Comparison of ENCODE assay signal across 12 cellular contexts in genomic region chr3:55329849-55330248, GRCh38.
A peak's percentile ranks its signal among the peaks of the same experiment; 100 is the strongest.
DNase-seq lines count a peak whose midpoint lies in the region; ATAC-seq and TF ChIP-seq lines count a peak whose summit lies in the region.
"Had no signal": no experiment of that assay in that cellular context is flagged by ENCODE, and none has a peak within 500 bp of the region (broad histone marks: within the 10 kb centered on the region; RNA-seq: fewer than 3 reads in every experiment).

No MANE protein-coding gene starts in this region.

- H3K27me3 ChIP-seq in mammary epithelial cell (ENCODE audit: insufficient read depth, low read length) (no peaks in the 10 kb centered on the region), lower lobe of right lung (ENCODE audit: low read depth) (no peaks in the 10 kb centered on the region), tibial artery (no peaks in the 10 kb centered on the region)

- no peaks in the 10 kb centered on the region for H4K20me1 ChIP-seq in mammary epithelial cell (ENCODE audit: insufficient read depth, low read length)

- DNase-seq in AG04449 (ENCODE audit: low read depth, low spot score) (peak; percentile 94), HT1080 (ENCODE audit: low read depth) (peak; percentile 91), mammary epithelial cell (peak; percentile 68), lower lobe of right lung (no peak), left colon (no peak), activated T-cell treated with anti-CD3 and anti-CD28 coated beads for 4 hours (no peak), tibial artery (no peak)
- DNase-seq: activated CD4-positive, alpha-beta T cell treated with anti-CD3 and anti-CD28 coated beads for 48 hours; activated gamma-delta T cell; dorsolateral prefrontal cortex; stimulated activated naive CD8-positive, alpha-beta T cell treated with anti-CD3 and anti-CD28 coated beads, Interleukin-15, Interleukin-2, amounts not matched to agents 100 U/mL and 50 U/mL, for 24 hours had no signal

- 81% methylated on average over 1 of the region's 1 CpG for WGBS in mammary epithelial cell (ENCODE audit: low coverage, missing lambda C conversion rate)

- POLR2A ChIA-PET in AG04449 (lab: Yijun Ruan, JAX) = interaction anchor here (0.7 to 2.8 kb wide), 15 partner anchors 10 to 169 kb away, joined by 3 to 25 read pairs (median 7); no protein-coding TSS in a partner anchor

- dilution Hi-C loops in mammary epithelial cell (cut with HindIII; ENCODE audit: low sequenced_read_pairs) = no loop called here

- CTCF ChIA-PET in AG04449 (lab: Yijun Ruan, JAX) (no interaction called here), mammary epithelial cell (lab: Charles Lee; ENCODE audit: low non-redundant PET) (no interaction called here)

- H3K4me2 ChIP-seq in mammary epithelial cell (ENCODE audit: insufficient read depth, low read depth, low read length) = no peak overlapping the region

- no peaks in the 10 kb centered on the region for H3K4me1 ChIP-seq in mammary epithelial cell (ENCODE audit: insufficient read depth, low read length)
- H3K4me1 ChIP-seq in lower lobe of right lung = no peaks in the 10 kb centered on the region
- H3K4me1 ChIP-seq in tibial artery = no peaks in the 10 kb centered on the region

- no peak overlapping the region for H3K4me3 ChIP-seq in AG04449 (ENCODE audit: low read depth, low read length)
- H3K4me3 ChIP-seq in mammary epithelial cell (replicated peaks in 1 of 3; ENCODE audit: insufficient read depth in 1 of 3, low read depth in 2 of 3, low read length in 3 of 3) = no peak overlapping the region
- no peak overlapping the region for H3K4me3 ChIP-seq in lower lobe of right lung
- H3K4me3 ChIP-seq in tibial artery = no peak overlapping the region
- H3K4me3 ChIP-seq: dorsolateral prefrontal cortex had no signal

- H2AFZ ChIP-seq in mammary epithelial cell (ENCODE audit: low read depth, low read length) = no peak overlapping the region

- no peak overlapping the region for H3K9ac ChIP-seq in mammary epithelial cell (ENCODE audit: insufficient read depth, low read length)

- TF ChIP-seq CTCF in AG04449 (IDR thresholded peaks at IDR 0.05; ENCODE audit: insufficient read depth, low read length, missing control alignments) (no peak), mammary epithelial cell (conservative IDR thresholded peaks at IDR 0.05 in 1 of 2, IDR thresholded peaks at IDR 0.05 in 1 of 2; ENCODE audit: extremely low read depth in 1 of 2, insufficient read depth in 1 of 2, low read depth in 1 of 2, low read length in 2 of 2) (no peak), lower lobe of right lung (IDR thresholded peaks at IDR 0.05) (no peak), tibial artery (IDR thresholded peaks at IDR 0.05) (no peak)

- intact Hi-C loops in mammary epithelial cell (cut with micrococcal nuclease) = no loop called here
- intact Hi-C loops in lower lobe of right lung (cut with DNase I) = no loop called here
- intact Hi-C loops in left colon (cut with DNase I, micrococcal nuclease) = no loop called here
- intact Hi-C loops in tibial artery (cut with DNase I; ENCODE audit: low total_unique reads) = no loop called here

- H3K27ac ChIP-seq in mammary epithelial cell (ENCODE audit: insufficient read depth, low read depth, low read length) (no peak overlapping the region), lower lobe of right lung (no peak overlapping the region), tibial artery (no peak overlapping the region)

- no peaks in the 10 kb centered on the region for H3K9me3 ChIP-seq in mammary epithelial cell (replicated peaks; ENCODE audit: insufficient read depth, low read length)
- H3K9me3 ChIP-seq in lower lobe of right lung = no peaks in the 10 kb centered on the region
- H3K9me3 ChIP-seq in tibial artery = no peaks in the 10 kb centered on the region

- in situ Hi-C loops in mammary epithelial cell (cut with MboI; ENCODE audit: low sequenced_read_pairs in 2 of 2) = no loop called here

- no peaks in the 10 kb centered on the region for H3K79me2 ChIP-seq in mammary epithelial cell (ENCODE audit: insufficient read depth, low read length)

- peak; percentile 65 to 90 for ATAC-seq in lower lobe of right lung
- ATAC-seq in left colon = no peak
- ATAC-seq in GM18861 (IDR thresholded peaks at IDR 0.05; ENCODE audit: unreplicated experiment) = no peak
- ATAC-seq: stimulated activated naive CD8-positive, alpha-beta T cell treated with anti-CD3 and anti-CD28 coated beads, Interleukin-15, Interleukin-2, amounts not matched to agents 100 U/mL and 50 U/mL, for 24 hours had no signal

- no TSS peak for BruUV-seq in mammary epithelial cell (replicated peaks; lab: Mats Ljungman, UMichigan)

- H3K36me3 ChIP-seq in mammary epithelial cell (ENCODE audit: insufficient read depth, low read length) (no peaks in the 10 kb centered on the region), lower lobe of right lung (no peaks in the 10 kb centered on the region), tibial artery (no peaks in the 10 kb centered on the region)

Comparison
In these comparisons a context has a peak if more than half of its experiments do, and no peak if none do; other contexts are left out.
1. DNase-seq: peak in AG04449 (single experiment), HT1080 (single experiment) and mammary epithelial cell (single experiment); none in lower lobe of right lung (single experiment), left colon (0 of 2), activated T-cell treated with anti-CD3 and anti-CD28 coated beads for 4 hours (single experiment) and tibial artery (0 of 2).
2. ATAC-seq: peak in lower lobe of right lung (2 of 2); none in left colon (single experiment) and GM18861 (single experiment).